1 cellular context compared by ENCODE assay signal in the genomic region with DNA sequence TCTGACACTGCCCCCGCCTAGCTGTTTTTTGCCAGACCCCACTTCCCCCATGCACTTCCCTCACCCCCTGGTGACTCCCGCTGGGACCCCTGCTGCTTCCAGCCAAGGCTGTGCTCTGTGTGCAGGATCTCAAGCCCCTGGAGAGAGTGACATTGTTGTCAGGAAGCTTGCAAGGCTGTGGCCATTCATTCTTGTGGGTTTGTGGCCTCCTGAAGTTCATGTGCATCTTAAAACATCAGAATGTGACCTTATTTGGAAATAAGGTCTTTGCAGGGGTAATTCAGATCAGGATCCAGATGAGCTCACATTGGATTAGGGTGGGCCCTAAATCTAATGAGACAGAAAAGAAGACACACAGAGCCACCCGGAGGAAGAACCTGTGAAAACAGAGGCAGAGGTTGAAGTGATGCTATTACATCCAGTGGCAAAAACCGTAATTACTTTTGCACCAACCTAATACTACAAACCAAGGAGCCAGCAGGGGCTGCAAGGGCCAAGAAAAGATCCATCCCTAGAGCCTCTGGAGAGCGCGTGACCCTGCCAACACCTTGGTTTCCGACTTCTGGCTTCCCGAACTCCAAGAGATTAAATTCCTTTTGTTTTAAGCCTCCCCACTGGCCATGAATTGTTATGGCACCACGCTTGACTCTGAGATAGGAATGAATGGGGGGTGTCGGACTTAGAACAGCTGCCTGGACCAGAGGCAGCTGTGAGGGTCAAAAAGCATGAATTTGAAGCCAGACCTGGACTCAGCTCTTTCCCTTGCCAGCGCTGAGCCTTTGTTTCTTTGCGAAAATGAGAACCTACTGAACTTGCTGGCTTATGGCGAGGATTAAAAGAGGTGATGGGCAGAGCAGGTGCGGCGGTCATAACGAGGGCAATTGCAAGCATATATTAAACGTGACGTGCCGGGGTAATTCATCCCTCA.
TF ChIP-seq lines count a peak whose summit lies in the region.

No MANE protein-coding gene starts in this region.

TF ChIP-seq in HepG2, 621 proteins besides CTCF, POLR2A, EP300 and RAD21:
- TF ChIP-seq, protein P1, sequence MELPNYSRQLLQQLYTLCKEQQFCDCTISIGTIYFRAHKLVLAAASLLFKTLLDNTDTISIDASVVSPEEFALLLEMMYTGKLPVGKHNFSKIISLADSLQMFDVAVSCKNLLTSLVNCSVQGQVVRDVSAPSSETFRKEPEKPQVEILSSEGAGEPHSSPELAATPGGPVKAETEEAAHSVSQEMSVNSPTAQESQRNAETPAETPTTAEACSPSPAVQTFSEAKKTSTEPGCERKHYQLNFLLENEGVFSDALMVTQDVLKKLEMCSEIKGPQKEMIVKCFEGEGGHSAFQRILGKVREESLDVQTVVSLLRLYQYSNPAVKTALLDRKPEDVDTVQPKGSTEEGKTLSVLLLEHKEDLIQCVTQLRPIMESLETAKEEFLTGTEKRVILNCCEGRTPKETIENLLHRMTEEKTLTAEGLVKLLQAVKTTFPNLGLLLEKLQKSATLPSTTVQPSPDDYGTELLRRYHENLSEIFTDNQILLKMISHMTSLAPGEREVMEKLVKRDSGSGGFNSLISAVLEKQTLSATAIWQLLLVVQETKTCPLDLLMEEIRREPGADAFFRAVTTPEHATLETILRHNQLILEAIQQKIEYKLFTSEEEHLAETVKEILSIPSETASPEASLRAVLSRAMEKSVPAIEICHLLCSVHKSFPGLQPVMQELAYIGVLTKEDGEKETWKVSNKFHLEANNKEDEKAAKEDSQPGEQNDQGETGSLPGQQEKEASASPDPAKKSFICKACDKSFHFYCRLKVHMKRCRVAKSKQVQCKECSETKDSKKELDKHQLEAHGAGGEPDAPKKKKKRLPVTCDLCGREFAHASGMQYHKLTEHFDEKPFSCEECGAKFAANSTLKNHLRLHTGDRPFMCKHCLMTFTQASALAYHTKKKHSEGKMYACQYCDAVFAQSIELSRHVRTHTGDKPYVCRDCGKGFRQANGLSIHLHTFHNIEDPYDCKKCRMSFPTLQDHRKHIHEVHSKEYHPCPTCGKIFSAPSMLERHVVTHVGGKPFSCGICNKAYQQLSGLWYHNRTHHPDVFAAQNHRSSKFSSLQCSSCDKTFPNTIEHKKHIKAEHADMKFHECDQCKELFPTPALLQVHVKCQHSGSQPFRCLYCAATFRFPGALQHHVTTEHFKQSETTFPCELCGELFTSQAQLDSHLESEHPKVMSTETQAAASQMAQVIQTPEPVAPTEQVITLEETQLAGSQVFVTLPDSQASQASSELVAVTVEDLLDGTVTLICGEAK (IDR thresholded peaks at IDR 0.05): peak; percentile 78
- TF ChIP-seq, protein P1 (CRISPR knock-in tag; IDR thresholded peaks at IDR 0.05): no peak
- peak; percentile 37 for TF ChIP-seq STAG1 (CRISPR knock-in tag; IDR thresholded peaks at IDR 0.05)
- TF ChIP-seq U2AF1 (optimal IDR thresholded peaks at IDR 0.05; ENCODE audit: low read depth, low read length): no peak
TF ChIP-seq in HepG2: peak in this region for 2.
